10 cellular contexts compared by ENCODE assay signal in the genomic region with DNA sequence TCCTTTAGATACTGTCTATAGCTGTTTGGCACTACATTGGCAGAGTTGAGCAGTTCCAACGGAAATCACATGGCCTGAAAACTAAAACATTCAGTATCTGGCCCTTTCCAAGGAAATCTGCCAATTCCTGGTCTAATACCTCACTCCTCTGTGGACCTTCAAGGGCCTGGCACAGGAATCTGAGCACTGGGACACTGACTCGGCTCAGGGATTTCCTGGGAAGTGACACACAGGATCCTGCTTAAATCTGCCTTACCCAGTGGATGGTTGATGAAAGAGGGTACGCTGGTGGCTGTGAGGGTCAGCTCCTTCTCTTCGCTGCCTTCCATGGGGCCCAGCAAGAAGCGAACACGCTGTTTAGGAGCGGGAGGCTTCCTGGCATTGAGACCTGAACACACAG. TPM values are rescaled to one million over a fixed set of nuclear protein-coding genes. Genes with fewer than 3 reads are reported as not detected.
DNase-seq lines count a peak whose midpoint lies in the region; ATAC-seq and TF ChIP-seq lines count a peak whose summit lies in the region.
"Had no signal": no experiment of that assay in that cellular context is flagged by ENCODE, and none has a peak within 500 bp of the region (broad histone marks: within the 10 kb centered on the region; RNA-seq: fewer than 3 reads in every experiment).

No MANE protein-coding gene starts in this region.

- peaks cover 5% of the 10 kb centered on the region for H4K20me1 ChIP-seq in hepatocyte (ENCODE audit: insufficient read depth, poor library complexity, severe bottlenecking)
- H4K20me1 ChIP-seq in smooth muscle cell (ENCODE audit: low read depth) = no peaks in the 10 kb centered on the region

- DNase-seq in HFFc6 = no peak
- DNase-seq in WTC11 (ENCODE audit: low spot score) = no peak
- DNase-seq in hepatocyte (ENCODE audit: low spot score) = no peak
- DNase-seq in smooth muscle cell (lab: John Stamatoyannopoulos, UW; ENCODE audit: unreplicated experiment) = no peak
- no peak for DNase-seq in NCI-H524 (lab: John Stamatoyannopoulos, UW)
- DNase-seq in NCI-H187 treated with DMSO at 0.1 percent for 48 hours (lab: John Stamatoyannopoulos, UW) = no peak
- DNase-seq: aorta, NCI-H510A had no signal

- H3K36me3 ChIP-seq in hepatocyte (replicated peaks; ENCODE audit: insufficient read depth, low read depth) (no peaks in the 10 kb centered on the region), smooth muscle cell (ENCODE audit: low read depth) (no peaks in the 10 kb centered on the region)

- no peak for TF ChIP-seq CTCF in HFFc6 (IDR thresholded peaks at IDR 0.05)
- TF ChIP-seq CTCF in WTC11 (IDR thresholded peaks at IDR 0.05) = no peak
- TF ChIP-seq CTCF in hepatocyte (IDR thresholded peaks at IDR 0.05; ENCODE audit: poor library complexity) = no peak
- no peak for TF ChIP-seq CTCF in smooth muscle cell (IDR thresholded peaks at IDR 0.05; ENCODE audit: borderline replicate concordance, insufficient read depth, poor library complexity, severe bottlenecking)

- H2AFZ ChIP-seq in hepatocyte (peak overlapping the region; percentile 72), smooth muscle cell (ENCODE audit: low read depth) (no peak overlapping the region)

- POLR2A ChIA-PET in WTC11 (lab: Charles Lee) = interaction anchor here (0.5 to 0.6 kb wide), 2 partner anchors 46 to 488 kb away, joined by 3 to 7 read pairs; no protein-coding TSS in a partner anchor

- H3K9ac ChIP-seq in smooth muscle cell (ENCODE audit: low read depth) = peak overlapping the region; percentile 87

- H3K27me3 ChIP-seq in hepatocyte (no peaks in the 10 kb centered on the region), smooth muscle cell (ENCODE audit: low read depth) (no peaks in the 10 kb centered on the region)

- H3K9me2 ChIP-seq in hepatocyte (replicated peaks; ENCODE audit: insufficient read depth) = no peaks in the 10 kb centered on the region

- H3K79me2 ChIP-seq in hepatocyte (peaks cover 32% of the 10 kb centered on the region), smooth muscle cell (ENCODE audit: low read depth) (peaks cover 22% of the 10 kb centered on the region)

- H3K4me3 Mint-ChIP-seq in HFFc6 (peak overlapping the region; percentile 95), WTC11 (peak overlapping the region; percentile 88)

- ATAC-seq in WTC11 (no peak), HG03095 (IDR thresholded peaks at IDR 0.05; ENCODE audit: unreplicated experiment) (no peak), HG03175 (IDR thresholded peaks at IDR 0.05; ENCODE audit: unreplicated experiment) (no peak)

- H3K9me3 ChIP-seq in hepatocyte (ENCODE audit: low read depth) (no peaks in the 10 kb centered on the region), smooth muscle cell (replicated peaks; ENCODE audit: low read depth) (no peaks in the 10 kb centered on the region)

- H3K4me3 ChIP-seq in hepatocyte = peak overlapping the region; percentile 60
- peak overlapping the region; percentile 74 for H3K4me3 ChIP-seq in smooth muscle cell

- CTCF ChIA-PET in WTC11 (lab: Charles Lee) = interaction anchor here (1.2 kb wide), 2 partner anchors 20 to 26 kb away, joined by 5 read pairs; no protein-coding TSS in a partner anchor

- H3K9me3 Mint-ChIP-seq in HFFc6 = no peaks in the 10 kb centered on the region
- H3K9me3 Mint-ChIP-seq in WTC11 = no peaks in the 10 kb centered on the region

- H3K4me1 ChIP-seq in hepatocyte (ENCODE audit: insufficient read depth) (peaks cover 13% of the 10 kb centered on the region), smooth muscle cell (ENCODE audit: low read depth) (peaks cover 13% of the 10 kb centered on the region)

- no peak overlapping the region for H3K27ac Mint-ChIP-seq in HFFc6
- H3K27ac Mint-ChIP-seq in WTC11 = no peak overlapping the region

- H3K27ac ChIP-seq in hepatocyte = no peak overlapping the region
- H3K27ac ChIP-seq in smooth muscle cell (ENCODE audit: low read depth) = peak overlapping the region; percentile 1

- peaks cover 5% of the 10 kb centered on the region; the same call in 1 of the 2 replicates for H3K4me1 Mint-ChIP-seq in HFFc6 (ENCODE audit: low read depth)
- H3K4me1 Mint-ChIP-seq in WTC11 = 0 out of 2 replicates have a peak, but pooled peaks cover 8% of the 10 kb centered on the region

- peak overlapping the region; percentile 89 for H3K4me2 ChIP-seq in hepatocyte
- peak overlapping the region; percentile 95 for H3K4me2 ChIP-seq in smooth muscle cell

- H3K27me3 Mint-ChIP-seq in HFFc6 (ENCODE audit: insufficient read depth) (peaks cover 2% of the 10 kb centered on the region), WTC11 (ENCODE audit: low read depth) (no peaks in the 10 kb centered on the region)

- no peaks in the 10 kb centered on the region for H3F3A ChIP-seq in smooth muscle cell (ENCODE audit: low read depth)

- H3K36me3 Mint-ChIP-seq in HFFc6 (ENCODE audit: low read depth) (peaks cover 9% of the 10 kb centered on the region; the same call in 1 of the 2 replicates), WTC11 (peaks cover 20% of the 10 kb centered on the region)

- 93% methylated on average over 7 of the region's 7 CpGs for WGBS in hepatocyte (ENCODE audit: low lambda C conversion rate, missing lambda C conversion rate)
- WGBS in smooth muscle cell (ENCODE audit: low lambda C conversion rate) = 88% methylated on average over 7 of the region's 7 CpGs

TF ChIP-seq in WTC11, 78 proteins besides CTCF, POLR2A, EP300 and RAD21 (continues in another document):
- TF ChIP-seq ZNF423 (CRISPR knock-in tag; IDR thresholded peaks at IDR 0.05) (no peak), ZBTB21 (CRISPR knock-in tag; IDR thresholded peaks at IDR 0.05; ENCODE audit: borderline replicate concordance) (no peak), ZNF317 (CRISPR knock-in tag; IDR thresholded peaks at IDR 0.05; ENCODE audit: borderline replicate concordance, low read depth) (no peak), NR1H2 (CRISPR knock-in tag; IDR thresholded peaks at IDR 0.05) (no peak), RORB (CRISPR knock-in tag; IDR thresholded peaks at IDR 0.05) (no peak), TP53 (CRISPR knock-in tag; IDR thresholded peaks at IDR 0.05) (no peak), NFE2L1 (CRISPR knock-in tag; IDR thresholded peaks at IDR 0.05) (no peak), NFATC4 (CRISPR knock-in tag; IDR thresholded peaks at IDR 0.05) (no peak), GRHL2 (CRISPR knock-in tag; IDR thresholded peaks at IDR 0.05; ENCODE audit: insufficient replicate concordance, severe bottlenecking) (no peak), SOX15 (CRISPR knock-in tag; IDR thresholded peaks at IDR 0.05) (no peak)
- TF ChIP-seq, protein P1, sequence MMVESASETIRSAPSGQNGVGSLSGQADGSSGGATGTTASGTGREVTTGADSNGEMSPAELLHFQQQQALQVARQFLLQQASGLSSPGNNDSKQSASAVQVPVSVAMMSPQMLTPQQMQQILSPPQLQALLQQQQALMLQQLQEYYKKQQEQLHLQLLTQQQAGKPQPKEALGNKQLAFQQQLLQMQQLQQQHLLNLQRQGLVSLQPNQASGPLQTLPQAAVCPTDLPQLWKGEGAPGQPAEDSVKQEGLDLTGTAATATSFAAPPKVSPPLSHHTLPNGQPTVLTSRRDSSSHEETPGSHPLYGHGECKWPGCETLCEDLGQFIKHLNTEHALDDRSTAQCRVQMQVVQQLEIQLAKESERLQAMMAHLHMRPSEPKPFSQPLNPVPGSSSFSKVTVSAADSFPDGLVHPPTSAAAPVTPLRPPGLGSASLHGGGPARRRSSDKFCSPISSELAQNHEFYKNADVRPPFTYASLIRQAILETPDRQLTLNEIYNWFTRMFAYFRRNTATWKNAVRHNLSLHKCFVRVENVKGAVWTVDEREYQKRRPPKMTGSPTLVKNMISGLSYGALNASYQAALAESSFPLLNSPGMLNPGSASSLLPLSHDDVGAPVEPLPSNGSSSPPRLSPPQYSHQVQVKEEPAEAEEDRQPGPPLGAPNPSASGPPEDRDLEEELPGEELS (CRISPR knock-in tag; IDR thresholded peaks at IDR 0.05) = no peak

RNA-seq across cellular contexts. Expression of a gene that starts 0.9 kb away (rescaled TPM):
- 10 to 100 TPM; 27.0 to 38.5 (median 34.3) TPM for total RNA-seq in HFFc6 (2021; fragmentation: NEBNext Ultra II Directional; extraction: Animal tissue kit (Norgen Biotek cat#: 25700))
- 33.1 to 35.0 TPM (median 33.2 TPM) in 3 replicates for total RNA-seq in WTC11 (2021)
- total RNA-seq in hepatocyte = 15.1 and 17.4 TPM in 2 replicates
- polyA plus RNA-seq in hepatocyte = 44.5 and 50.9 TPM in 2 replicates
- total RNA-seq in smooth muscle cell = 5.2 and 9.0 TPM in 2 replicates
- 25.1 and 33.2 TPM in 2 replicates for polyA plus RNA-seq in smooth muscle cell

RNA-seq across cellular contexts. Expression of a gene that starts 1.3 kb away (rescaled TPM):
- 10 to 100 TPM; 29.8 to 33.3 (median 31.3) TPM for total RNA-seq in HFFc6 (2021; fragmentation: NEBNext Ultra II Directional; extraction: Animal tissue kit (Norgen Biotek cat#: 25700))
- total RNA-seq in WTC11 (2021) = 31.3 to 45.3 TPM (median 33.6 TPM) in 3 replicates
- 38.2 and 40.9 TPM in 2 replicates for total RNA-seq in hepatocyte
- 35.2 and 42.8 TPM in 2 replicates for polyA plus RNA-seq in hepatocyte
- total RNA-seq in smooth muscle cell = 16.7 and 23.5 TPM in 2 replicates
- 37.5 and 51.0 TPM in 2 replicates for polyA plus RNA-seq in smooth muscle cell

RNA-seq across cellular contexts. Expression of a gene that starts 19.0 kb away (rescaled TPM):
- 10 to 100 TPM; 21.1 to 31.1 (median 23.2) TPM for total RNA-seq in HFFc6 (2021; fragmentation: NEBNext Ultra II Directional; extraction: Animal tissue kit (Norgen Biotek cat#: 25700))
- total RNA-seq in WTC11 (2021) (20.8 to 23.8 TPM (median 21.2 TPM) in 3 replicates), hepatocyte (16.1 and 23.4 TPM in 2 replicates), smooth muscle cell (6.1 and 10.4 TPM in 2 replicates)
- polyA plus RNA-seq in hepatocyte (19.1 and 21.9 TPM in 2 replicates), smooth muscle cell (10.3 and 16.0 TPM in 2 replicates)

RNA-seq across cellular contexts. Expression of a gene that starts 45.3 kb away (rescaled TPM):
- 10 to 100 TPM; 40.7 to 46.7 (median 41.9) TPM for total RNA-seq in HFFc6 (2021; fragmentation: NEBNext Ultra II Directional; extraction: Animal tissue kit (Norgen Biotek cat#: 25700))
- total RNA-seq in WTC11 (2021) (26.2 to 32.0 TPM (median 31.7 TPM) in 3 replicates), hepatocyte (29.0 and 33.0 TPM in 2 replicates), smooth muscle cell (41.0 and 47.1 TPM in 2 replicates)
- polyA plus RNA-seq in hepatocyte (55.7 and 58.4 TPM in 2 replicates), smooth muscle cell (71.1 and 77.2 TPM in 2 replicates)

RNA-seq across cellular contexts. Expression of a gene that starts 45.5 kb away (rescaled TPM):
- total RNA-seq in HFFc6 (2021; fragmentation: NEBNext Ultra II Directional; extraction: Animal tissue kit (Norgen Biotek cat#: 25700)) = 100 to 1,000 TPM; 142 to 167 (median 156) TPM
- total RNA-seq in WTC11 (2021) (54.7 to 66.3 TPM (median 58.8 TPM) in 3 replicates), hepatocyte (76.4 and 79.9 TPM in 2 replicates), smooth muscle cell (99.5 and 101 TPM in 2 replicates)
- polyA plus RNA-seq in hepatocyte (37.6 and 59.2 TPM in 2 replicates), smooth muscle cell (55.4 and 70.1 TPM in 2 replicates)
